Comparison of ENCODE assay signal across 1 cellular context in genomic region chr5:54264574-54264973, GRCh38.
TF ChIP-seq lines count a peak whose summit lies in the region.

No MANE protein-coding gene starts in this region.

TF ChIP-seq in K562, 482 proteins besides CTCF, POLR2A, EP300 and RAD21 (continued from another document):
- TF ChIP-seq CTBP1 (IDR thresholded peaks at IDR 0.05; ENCODE audit: borderline replicate concordance), result no peak
- TF ChIP-seq SMARCA5 (IDR thresholded peaks at IDR 0.05), result peak; percentile 91; the same call in 1 of the 2 replicates
- TF ChIP-seq SIX5 (IDR thresholded peaks at IDR 0.05; ENCODE audit: borderline replicate concordance in 1 of 2, insufficient read depth in 1 of 2, low read depth in 1 of 2, low read length in 2 of 2), result no peak
- peak; percentile 77; the same call in 1 of the 2 replicates for TF ChIP-seq ZNF436 (CRISPR knock-in tag; IDR thresholded peaks at IDR 0.05)
- peak; percentile 94 for TF ChIP-seq ZFP36 (IDR thresholded peaks at IDR 0.05; ENCODE audit: low read depth, low read length, partially characterized antibody)
- peak; percentile 16 to 45; a peak in 1 of 4 replicates for TF ChIP-seq KDM1A (IDR thresholded peaks at IDR 0.05)
- no peak for TF ChIP-seq ETV5 (CRISPR knock-in tag; IDR thresholded peaks at IDR 0.05; ENCODE audit: low read depth)
- peak; percentile 74 for TF ChIP-seq RBM25 (IDR thresholded peaks at IDR 0.05; ENCODE audit: low read depth, low read length, severe bottlenecking)
- no peak for TF ChIP-seq MITF (IDR thresholded peaks at IDR 0.05)
- TF ChIP-seq HBP1 (CRISPR knock-in tag; IDR thresholded peaks at IDR 0.05), result no peak
